Comparison of ENCODE assay signal across 10 cellular contexts in the genomic region with DNA sequence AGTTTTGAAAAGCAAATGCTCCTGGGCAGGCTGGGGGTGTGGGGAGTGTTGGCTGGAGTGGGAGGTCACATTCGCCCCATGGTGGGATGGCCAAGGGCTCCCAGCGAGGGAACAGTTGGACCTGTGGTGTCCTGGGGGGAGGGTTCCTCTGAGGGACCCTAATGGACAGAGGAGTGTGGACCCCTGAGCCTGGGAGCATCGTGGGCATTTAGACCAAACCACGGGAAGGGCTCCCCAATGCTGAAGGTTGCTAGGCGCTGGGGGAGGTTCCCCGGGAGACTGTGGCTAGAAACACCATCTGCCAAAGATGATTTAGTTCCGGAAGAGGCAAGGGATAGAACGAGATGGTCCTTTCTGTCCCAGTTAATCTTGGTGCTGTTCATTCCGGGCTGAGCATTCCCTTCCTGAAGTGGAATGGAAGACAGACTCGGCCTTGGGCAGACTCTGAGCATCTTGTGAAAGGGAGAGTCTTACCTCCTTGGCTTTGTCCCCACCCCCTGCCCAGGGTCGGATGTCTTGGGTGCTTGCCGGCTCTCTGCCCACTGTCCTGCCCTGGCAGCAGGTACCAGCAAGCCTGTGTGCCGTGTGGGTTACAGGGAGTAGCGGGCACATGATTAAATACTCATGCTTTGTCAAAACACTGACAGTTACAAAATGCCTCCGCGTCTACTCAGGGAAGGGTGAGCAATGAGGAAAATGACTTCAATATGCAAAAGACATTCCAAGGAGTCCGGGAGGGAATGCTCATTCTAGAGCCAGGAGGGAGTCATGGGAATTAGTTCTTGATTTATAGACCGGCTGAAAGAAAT.
A peak's percentile ranks its signal among the peaks of the same experiment; 100 is the strongest.
DNase-seq lines count a peak whose midpoint lies in the region; FAIRE-seq and TF ChIP-seq lines count a peak whose summit lies in the region.
"Had no signal": no experiment of that assay in that cellular context is flagged by ENCODE, and none has a peak within 500 bp of the region (broad histone marks: within the 10 kb centered on the region; RNA-seq: fewer than 3 reads in every experiment).

No MANE protein-coding gene starts in this region.

- no peaks in the 10 kb centered on the region for H3K9me3 ChIP-seq in tibial nerve

- TF ChIP-seq CTCF in cardiac fibroblast (IDR thresholded peaks at IDR 0.05; ENCODE audit: low read depth, low read length) (no peak), tibial nerve (IDR thresholded peaks at IDR 0.05) (no peak)

- no peaks in the 10 kb centered on the region for H3K27me3 ChIP-seq in tibial nerve

- H3K4me3 ChIP-seq in cardiac fibroblast (replicated peaks in 1 of 2; ENCODE audit: low read depth in 2 of 2, low read length in 2 of 2) (no peak overlapping the region), tibial nerve (no peak overlapping the region)

- peak; percentile 97 for FAIRE-seq in HTR-8/SVneo (lab: Jason Lieb, UNC)

- TF ChIP-seq POLR2A in tibial nerve (IDR thresholded peaks at IDR 0.05), result no peak

- 57 to 58% methylated on average over 18 of the region's 18 CpGs for WGBS in tibial nerve, 2 donors

- peak overlapping the region in 3 of 4 donors; percentile 25 to 70 (median 55) for H3K27ac ChIP-seq in tibial nerve

- DNase-seq in HTR-8/SVneo (ENCODE audit: insufficient read length, low spot score), result peak; percentile 75
- peak; percentile 79 to 90 for DNase-seq in cardiac fibroblast (ENCODE audit: low read depth in 2 of 2)
- DNase-seq in kidney tubule cell (ENCODE audit: low spot score), result peak; percentile 97
- no peak for DNase-seq in tibial nerve (ENCODE audit: low spot score in 2 of 2)
- DNase-seq in COLO668 (lab: John Stamatoyannopoulos, UW; ENCODE audit: unreplicated experiment), result no peak
- no peak for DNase-seq in stimulated activated CD4-positive, alpha-beta T cell treated with anti-CD3 and anti-CD28 coated beads, Interleukin-1b, Interleukin-23, amount 100 ng/mL, for 48 hours
- no peak for DNase-seq in NCI-H748 (lab: John Stamatoyannopoulos, UW; ENCODE audit: unreplicated experiment)
- DNase-seq: activated CD4-positive, alpha-beta memory T cell treated with anti-CD3 and anti-CD28 coated beads for 36 hours; NCI-H1105 treated with DMSO at 0.1 percent for 48 hours; stimulated activated naive CD4-positive, alpha-beta T cell treated with Interleukin-2 at 50 U/mL for 16 hours had no signal

- H3K36me3 ChIP-seq in tibial nerve, result no peaks in the 10 kb centered on the region

- TF ChIP-seq EP300 in tibial nerve (IDR thresholded peaks at IDR 0.05), result peak in 1 of 2 donors; percentile 30

- peaks cover 0 to 44% (median 11%) of the 10 kb centered on the region in 4 donors for H3K4me1 ChIP-seq in tibial nerve

Comparison
In these comparisons a context has a peak if more than half of its experiments do, and no peak if none do; other contexts are left out.
1. DNase-seq: peak in HTR-8/SVneo (single experiment), cardiac fibroblast (2 of 2) and kidney tubule cell (single experiment); none in tibial nerve (0 of 2), COLO668 (single experiment), stimulated activated CD4-positive, alpha-beta T cell treated with anti-CD3 and anti-CD28 coated beads, Interleukin-1b, Interleukin-23, amount 100 ng/mL, for 48 hours (single experiment) and NCI-H748 (single experiment).